ENCODE assay signal across 8 cellular contexts in genomic region chr11:61580292-61580888, GRCh38. TPM values are rescaled to one million over a fixed set of nuclear protein-coding genes. Genes with fewer than 3 reads are reported as not detected.
A peak's percentile ranks its signal among the peaks of the same experiment; 100 is the strongest.
DNase-seq lines count a peak whose midpoint lies in the region; ATAC-seq, FAIRE-seq and TF ChIP-seq lines count a peak whose summit lies in the region.

No MANE protein-coding gene starts in this region.

- H3K36me3 ChIP-seq in NT2/D1 (ENCODE audit: insufficient read depth, insufficient read length, low read length), result no peaks in the 10 kb centered on the region
- no peaks in the 10 kb centered on the region for H3K36me3 ChIP-seq in skeletal muscle satellite cell (ENCODE audit: insufficient read depth, low read length)

- POLR2A ChIA-PET in CD4-positive, alpha-beta T cell (lab: Charles Lee), result no interaction called here

- intact Hi-C loops in CD4-positive, alpha-beta T cell (cut with DNase I, micrococcal nuclease), result loop anchor here in 1 of 2 experiments (5.0 to 10.0 kb wide), 5 partner anchors 97 to 673 kb away; partner anchors contain the start of genes FTH1, INCENP and PRPF19

- H3K9me3 Mint-ChIP-seq in CD4-positive, alpha-beta T cell, result no peaks in the 10 kb centered on the region

- CTCF ChIA-PET in CD4-positive, alpha-beta T cell (lab: Charles Lee), result no interaction called here

- no peak for TF ChIP-seq CTCF in foreskin fibroblast (IDR thresholded peaks at IDR 0.05; ENCODE audit: low read depth, low read length)
- no peak for TF ChIP-seq CTCF in CD4-positive, alpha-beta T cell (IDR thresholded peaks at IDR 0.05)

- ATAC-seq in GM21515 (IDR thresholded peaks at IDR 0.05; ENCODE audit: unreplicated experiment), result peak; percentile 2
- no peak for ATAC-seq in CD4-positive, alpha-beta T cell (ENCODE audit: poor library complexity)

- DNase-seq in NT2/D1 (ENCODE audit: low read depth, low spot score) (no peak), foreskin fibroblast (peak in 1 of 2 donors; percentile 53), NCI-H510A treated with DMSO at 0.1 percent for 48 hours (lab: John Stamatoyannopoulos, UW) (no peak), HTR-8/SVneo (ENCODE audit: insufficient read length, low spot score) (no peak), NCI-H510A (lab: John Stamatoyannopoulos, UW) (no peak)
- no peak for DNase-seq in CD4-positive, alpha-beta T cell

- peaks cover 49% of the 10 kb centered on the region for H3K27me3 Mint-ChIP-seq in CD4-positive, alpha-beta T cell

- H3K4me1 ChIP-seq in NT2/D1 (ENCODE audit: insufficient read depth, insufficient read length), result peaks cover 43% of the 10 kb centered on the region
- H3K4me1 ChIP-seq in skeletal muscle satellite cell (ENCODE audit: control insufficient read depth, insufficient read depth, low read length), result peaks cover 7% of the 10 kb centered on the region

- no peak for FAIRE-seq in HTR-8/SVneo (lab: Jason Lieb, UNC)

- H3K9ac ChIP-seq in NT2/D1 (ENCODE audit: insufficient read length, low read depth) (peak overlapping the region; percentile 89), skeletal muscle satellite cell (ENCODE audit: low read depth, low read length) (no peak overlapping the region)

- peaks cover 5% of the 10 kb centered on the region for H3K36me3 Mint-ChIP-seq in CD4-positive, alpha-beta T cell (ENCODE audit: low read depth)

- peak overlapping the region; percentile 85 for H3K4me2 ChIP-seq in skeletal muscle satellite cell (ENCODE audit: low read length)

- no peak overlapping the region for H3K27ac Mint-ChIP-seq in CD4-positive, alpha-beta T cell

- H3K4me3 Mint-ChIP-seq in CD4-positive, alpha-beta T cell, result no peak overlapping the region

- H3K4me3 ChIP-seq in NT2/D1 (ENCODE audit: insufficient read length, low read depth) (peak overlapping the region; percentile 67), foreskin fibroblast (ENCODE audit: low read depth in 1 of 2, low read length in 2 of 2) (peak overlapping the region; percentile 8 to 38), skeletal muscle satellite cell (ENCODE audit: low read length) (peak overlapping the region; percentile 66)

- H3K27me3 ChIP-seq in NT2/D1 (ENCODE audit: insufficient read depth, insufficient read length) (peaks cover 44% of the 10 kb centered on the region), skeletal muscle satellite cell (ENCODE audit: control insufficient read depth, insufficient read depth, low read length) (peaks cover 44% of the 10 kb centered on the region)
- H3K27me3 ChIP-seq in CD4-positive, alpha-beta T cell (ENCODE audit: control insufficient read depth, insufficient read depth, low read length), result peaks cover 27% of the 10 kb centered on the region

- H3K9me3 ChIP-seq in NT2/D1 (ENCODE audit: insufficient read depth, low read length) (no peaks in the 10 kb centered on the region), skeletal muscle satellite cell (replicated peaks; ENCODE audit: low read length) (no peaks in the 10 kb centered on the region)
- H3K9me3 ChIP-seq in CD4-positive, alpha-beta T cell (ENCODE audit: control insufficient read depth, low read length), result no peaks in the 10 kb centered on the region

- peaks cover 9% of the 10 kb centered on the region for H3K4me1 Mint-ChIP-seq in CD4-positive, alpha-beta T cell (ENCODE audit: low read depth)

- H3K27ac ChIP-seq in CD4-positive, alpha-beta T cell (ENCODE audit: low read depth, low read length), result no peak overlapping the region

RNA-seq across cellular contexts. Expression of gene SYT7, which starts 0.5 kb away (rescaled TPM):
- total RNA-seq in skeletal muscle satellite cell (2012; rRNA removed), result 2.0 and 5.1 TPM in 2 replicates
- total RNA-seq in CD4-positive, alpha-beta T cell, result not detected
